Comparison of ENCODE assay signal across 25 cellular contexts in the genomic region with DNA sequence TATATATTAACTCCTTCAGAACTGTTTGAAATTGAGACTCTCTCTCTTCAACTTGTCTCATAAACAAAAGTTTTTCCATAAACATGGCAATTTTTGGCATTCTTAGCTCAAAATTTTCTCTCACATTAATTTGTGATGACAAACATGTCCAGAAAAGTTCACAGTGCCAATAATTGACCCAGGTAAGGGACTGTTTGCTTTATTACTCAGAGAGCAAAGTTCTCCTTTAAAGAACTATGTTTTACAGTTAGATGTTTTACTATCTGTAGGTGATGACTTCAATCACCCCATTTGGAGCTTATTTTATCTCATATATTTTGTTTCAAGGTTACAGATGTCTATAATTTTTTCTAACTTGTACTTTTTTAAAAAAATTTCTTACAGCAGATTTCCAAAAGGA.
"Had no signal": no experiment of that assay in that cellular context is flagged by ENCODE, and none has a peak within 500 bp of the region (broad histone marks: within the 10 kb centered on the region; RNA-seq: fewer than 3 reads in every experiment).

No MANE protein-coding gene starts in this region.

- H3K27ac ChIP-seq: left lung, lower lobe of right lung, ovary, right atrium auricular region, right lobe of liver, tibial nerve, uterus had no signal

- H3K27me3 Mint-ChIP-seq: naive B cell; natural killer cell treated with Interleukin-12 subunit alpha and Interleukin-12 subunit beta and Interleukin-15 and Interleukin-18, amount 100 ng/mL, for 72 hours; stimulated activated memory B cell treated with anti-CD40 and anti-IgM and Interleukin-4, amounts not matched to agents 10 μg/mL and 1 μg/mL and 100 μg/mL, for 72 hours; stimulated activated naive CD8-positive, alpha-beta T cell treated with anti-CD3 and anti-CD28 coated beads, Interleukin-15, amount 100 ng/mL, for 72 hours; type B pancreatic cell had no signal

- H3K36me3 Mint-ChIP-seq: immature natural killer cell; naive B cell; stimulated activated memory B cell treated with anti-CD40 and anti-IgM and Interleukin-4, amounts not matched to agents 10 μg/mL and 1 μg/mL and 100 μg/mL, for 72 hours; type B pancreatic cell had no signal

- H3K4me1 ChIP-seq: left lung, lower lobe of right lung, right atrium auricular region, right lobe of liver, tibial nerve, uterus had no signal

- H3K4me1 Mint-ChIP-seq: immature natural killer cell; naive B cell; stimulated activated memory B cell treated with anti-CD40 and anti-IgM and Interleukin-4, amounts not matched to agents 10 μg/mL and 1 μg/mL and 100 μg/mL, for 72 hours; stimulated activated naive CD8-positive, alpha-beta T cell treated with anti-CD3 and anti-CD28 coated beads, Interleukin-15, amount 100 ng/mL, for 72 hours had no signal

- H3K4me3 Mint-ChIP-seq: immature natural killer cell; naive B cell; natural killer cell treated with Interleukin-12 subunit alpha and Interleukin-12 subunit beta and Interleukin-15 and Interleukin-18, amount 100 ng/mL, for 72 hours; stimulated activated memory B cell treated with anti-CD40 and anti-IgM and Interleukin-4, amounts not matched to agents 10 μg/mL and 1 μg/mL and 100 μg/mL, for 72 hours; stimulated activated naive CD8-positive, alpha-beta T cell treated with anti-CD3 and anti-CD28 coated beads, Interleukin-15, amount 100 ng/mL, for 72 hours; type B pancreatic cell had no signal

- H3K4me3 ChIP-seq: left lung, lower lobe of right lung, ovary, right atrium auricular region, right lobe of liver, smooth muscle cell, tibial nerve, uterus had no signal

- H3K27me3 ChIP-seq: left lung, ovary, right atrium auricular region, right lobe of liver, tibial nerve, uterus had no signal

- H3K4me2 ChIP-seq: smooth muscle cell had no signal

- H3K9me3 ChIP-seq: left lung, lower lobe of right lung, ovary, right atrium auricular region, right lobe of liver, tibial nerve, uterus had no signal

- ATAC-seq: left colon; left lung; lower lobe of right lung; natural killer cell treated with Interleukin-12 subunit alpha and Interleukin-12 subunit beta and Interleukin-15 and Interleukin-18, amount 100 ng/mL, for 72 hours; stimulated activated memory B cell treated with anti-CD40 and anti-IgM and Interleukin-4, amounts not matched to agents 10 μg/mL and 1 μg/mL and 100 μg/mL, for 72 hours; stimulated activated naive CD8-positive, alpha-beta T cell treated with anti-CD3 and anti-CD28 coated beads, Interleukin-15, amount 100 ng/mL, for 72 hours had no signal

- DNase-seq: hypothalamus; immature natural killer cell; kidney; left colon; left lung; lower lobe of right lung; mammary epithelial cell; mesenchymal stem cell; naive B cell; ovary; right lobe of liver; stimulated activated CD4-positive, alpha-beta T cell treated with anti-CD3 and anti-CD28 coated beads, Interleukin-1b, Interleukin-23, amount 100 ng/mL, for 48 hours; stimulated activated CD4-positive, alpha-beta T cell treated with anti-CD3 and anti-CD28 coated beads, Interleukin-2, amount 100 ng/mL, for 48 hours; stimulated activated CD4-positive, alpha-beta T cell treated with anti-CD3 and anti-CD28 coated beads, Interleukin-4, amount 100 ng/mL, for 4 hours; stimulated activated CD8-positive, alpha-beta memory T cell treated with anti-CD3 and anti-CD28 coated beads, Interleukin-4, amount 100 ng/mL, for 48 hours; stimulated activated naive CD4-positive, alpha-beta T cell treated with Interleukin-2 at 50 U/mL for 16 hours; stimulated activated naive CD8-positive, alpha-beta T cell treated with anti-CD3 and anti-CD28 coated beads, Interleukin-15, amount 100 ng/mL, for 72 hours; substantia nigra; uterus had no signal

- H3K27ac Mint-ChIP-seq: immature natural killer cell; naive B cell; natural killer cell treated with Interleukin-12 subunit alpha and Interleukin-12 subunit beta and Interleukin-15 and Interleukin-18, amount 100 ng/mL, for 72 hours; stimulated activated memory B cell treated with anti-CD40 and anti-IgM and Interleukin-4, amounts not matched to agents 10 μg/mL and 1 μg/mL and 100 μg/mL, for 72 hours; stimulated activated naive CD8-positive, alpha-beta T cell treated with anti-CD3 and anti-CD28 coated beads, Interleukin-15, amount 100 ng/mL, for 72 hours; type B pancreatic cell had no signal

- H3K36me3 ChIP-seq: left lung, lower lobe of right lung, ovary, right atrium auricular region, right lobe of liver, tibial nerve, uterus had no signal
